Comparison of ENCODE assay signal across 8 cellular contexts in genomic region chr10:25016349-25017246, GRCh38. TPM values are rescaled to one million over a fixed set of nuclear protein-coding genes. Genes with fewer than 3 reads are reported as not detected.
DNase-seq lines count a peak whose midpoint lies in the region; ATAC-seq and TF ChIP-seq lines count a peak whose summit lies in the region.

Gene THNSL1, plus strand, starts transcription at chr10:25016612. Its CDS starts 6,612 bp downstream, at chr10:25023224.

- no peak for TF ChIP-seq CTCF in lower leg skin (IDR thresholded peaks at IDR 0.05)

- peak within 1 kb of the TSS; percentile 77 for H3K27ac Mint-ChIP-seq in activated CD4-positive, alpha-beta memory T cell treated with anti-CD3 and anti-CD28 coated beads, Interleukin-2, amount 10 ng/mL, durations not matched to agents 7 days and 5 days

- no peaks in the 10 kb centered on the region for H3K9me3 ChIP-seq in duodenal mucosa (ENCODE audit: control insufficient read depth in 1 of 2, low read length in 2 of 2)

- intact Hi-C loops in lower leg skin (cut with DNase I; ENCODE audit: low total_unique reads), result no loop called here

- peak within 1 kb of the TSS; percentile 89 for H3K27ac ChIP-seq in duodenal mucosa (ENCODE audit: low read depth, low read length)

- DNase-seq in CD1c-positive myeloid dendritic cell (ENCODE audit: extremely low spot score) (peak; percentile 98), NCI-H82 (lab: John Stamatoyannopoulos, UW) (peak; percentile 98), lower leg skin (ENCODE audit: low spot score in 2 of 2) (peak; percentile 98 to 99)
- peak; percentile 98 for DNase-seq in activated CD4-positive, alpha-beta memory T cell treated with anti-CD3 and anti-CD28 coated beads, Interleukin-2, amount 10 ng/mL, durations not matched to agents 7 days and 5 days
- DNase-seq in stimulated activated CD4-positive, alpha-beta T cell treated with anti-CD3 and anti-CD28 coated beads, Interleukin-4, amount 100 ng/mL, for 4 hours, result peak; percentile 96 to 99

- 0 to 1% methylated on average over 68 to 70 of the region's 70 CpGs for WGBS in lower leg skin, 2 donors

- POLR2A ChIA-PET in activated CD4-positive, alpha-beta memory T cell treated with anti-CD3 and anti-CD28 coated beads, Interleukin-2, amount 10 ng/mL, durations not matched to agents 7 days and 5 days (lab: Charles Lee), result interaction anchor here (1.0 to 1.4 kb wide), 5 partner anchors 65 to 394 kb away, joined by 3 to 9 read pairs (median 3); partner anchors contain the start of genes ARHGAP21 and PRTFDC1

- H3K4me3 ChIP-seq in duodenal mucosa (ENCODE audit: low read depth in 1 of 2, low read length in 2 of 2) (peak within 1 kb of the TSS; percentile 89 to 91), lower leg skin (ENCODE audit: low read depth, poor library complexity, severe bottlenecking) (peak within 1 kb of the TSS; percentile 48)

- H3K9me3 Mint-ChIP-seq in activated CD4-positive, alpha-beta memory T cell treated with anti-CD3 and anti-CD28 coated beads, Interleukin-2, amount 10 ng/mL, durations not matched to agents 7 days and 5 days, result no peaks in the 10 kb centered on the region

- no peaks in the 10 kb centered on the region for H3K36me3 ChIP-seq in duodenal mucosa (ENCODE audit: control insufficient read depth in 1 of 2, insufficient read depth in 2 of 2, low read length in 2 of 2)

- TF ChIP-seq POLR2A in lower leg skin (IDR thresholded peaks at IDR 0.05), result no peak

- H3K9ac ChIP-seq in duodenal mucosa (ENCODE audit: low read depth in 1 of 2, low read length in 2 of 2), result peak within 1 kb of the TSS; percentile 67 to 73

- no peaks in the 10 kb centered on the region for H3K27me3 Mint-ChIP-seq in activated CD4-positive, alpha-beta memory T cell treated with anti-CD3 and anti-CD28 coated beads, Interleukin-2, amount 10 ng/mL, durations not matched to agents 7 days and 5 days

- CTCF ChIA-PET in activated CD4-positive, alpha-beta memory T cell treated with anti-CD3 and anti-CD28 coated beads, Interleukin-2, amount 10 ng/mL, durations not matched to agents 7 days and 5 days (lab: Charles Lee), result interaction anchor here (0.5 to 1.2 kb wide), 3 partner anchors 64 to 307 kb away, joined by 3 to 4 read pairs (median 3); no protein-coding TSS in a partner anchor

- peaks cover 24% of the 10 kb centered on the region for H3K4me1 Mint-ChIP-seq in activated CD4-positive, alpha-beta memory T cell treated with anti-CD3 and anti-CD28 coated beads, Interleukin-2, amount 10 ng/mL, durations not matched to agents 7 days and 5 days

- no peaks in the 10 kb centered on the region for H3K27me3 ChIP-seq in duodenal mucosa (ENCODE audit: control insufficient read depth in 1 of 2, insufficient read depth in 2 of 2, low read length in 2 of 2)

- no peaks in the 10 kb centered on the region for H3K36me3 Mint-ChIP-seq in activated CD4-positive, alpha-beta memory T cell treated with anti-CD3 and anti-CD28 coated beads, Interleukin-2, amount 10 ng/mL, durations not matched to agents 7 days and 5 days (ENCODE audit: low read depth)

- H3K4me1 ChIP-seq in duodenal mucosa (ENCODE audit: control insufficient read depth in 1 of 2, insufficient read depth in 2 of 2, low read length in 2 of 2), result peaks cover 12 to 14% of the 10 kb centered on the region in 2 donors

- ATAC-seq in GM19397 (IDR thresholded peaks at IDR 0.05; ENCODE audit: unreplicated experiment), result peak; percentile 99
- peak; percentile 98 for ATAC-seq in HG03565 (IDR thresholded peaks at IDR 0.05; ENCODE audit: unreplicated experiment)

- H3K4me3 Mint-ChIP-seq in activated CD4-positive, alpha-beta memory T cell treated with anti-CD3 and anti-CD28 coated beads, Interleukin-2, amount 10 ng/mL, durations not matched to agents 7 days and 5 days, result peak within 1 kb of the TSS; percentile 78

RNA-seq across cellular contexts. Expression of gene THNSL1, which starts in this region (rescaled TPM):
- 1 to 10 TPM; 2.2 to 2.4 TPM for total RNA-seq in activated CD4-positive, alpha-beta memory T cell treated with anti-CD3 and anti-CD28 coated beads, Interleukin-2, amount 10 ng/mL, durations not matched to agents 7 days and 5 days
- total RNA-seq in lower leg skin, result 1 to 10 TPM in 3 of 4 donors, under 1 TPM in 1; 0.80 to 2.6 (median 1.6) TPM

Comparison
In these comparisons a context has a peak if more than half of its experiments do, and no peak if none do; other contexts are left out.
1. Peak in every context shown above with its lines: DNase-seq, ATAC-seq, H3K4me3 ChIP-seq and H3K27ac ChIP-seq.